In genomic region chr6:99219788-99220187, GRCh38 we compare ENCODE assay signal across 10 cellular contexts.
DNase-seq lines count a peak whose midpoint lies in the region; ATAC-seq and TF ChIP-seq lines count a peak whose summit lies in the region.
"Had no signal": no experiment of that assay in that cellular context is flagged by ENCODE, and none has a peak within 500 bp of the region (broad histone marks: within the 10 kb centered on the region; RNA-seq: fewer than 3 reads in every experiment).

No MANE protein-coding gene starts in this region.

- DNase-seq in GM23338 (ENCODE audit: low spot score) (peak; percentile 88), LNCaP clone FGC (ENCODE audit: low read depth) (no peak), left lung (no peak), cerebellar nuclear complex (lab: John Stamatoyannopoulos, UW) (no peak), NCI-H2196 (lab: John Stamatoyannopoulos, UW; ENCODE audit: unreplicated experiment) (no peak), NCI-H446 treated with DMSO at 0.1 percent for 48 hours (lab: John Stamatoyannopoulos, UW) (no peak)
- DNase-seq: amygdala, naive B cell had no signal

- no peaks in the 10 kb centered on the region for H3K27me3 Mint-ChIP-seq in GM23338 (ENCODE audit: insufficient read depth, low read depth, poor library complexity)

- H3K4me1 ChIP-seq in GM23338 (ENCODE audit: insufficient read depth) (peaks cover 11% of the 10 kb centered on the region; the same call in 1 of the 2 replicates), left lung (no peaks in the 10 kb centered on the region)

- no peaks in the 10 kb centered on the region for H3F3A ChIP-seq in GM23338 (replicated peaks; ENCODE audit: low read depth)

- H3K79me2 ChIP-seq in GM23338 (replicated peaks; ENCODE audit: insufficient read depth): no peaks in the 10 kb centered on the region

- no peak overlapping the region for H3K4me3 ChIP-seq in GM23338
- H3K4me3 ChIP-seq in LNCaP clone FGC (ENCODE audit: low read depth, low read length): no peak overlapping the region
- H3K4me3 ChIP-seq in left lung: no peak overlapping the region

- H3K36me3 ChIP-seq in GM23338 (ENCODE audit: insufficient read depth) (no peaks in the 10 kb centered on the region), left lung (no peaks in the 10 kb centered on the region)

- H4K20me1 ChIP-seq in GM23338 (replicated peaks; ENCODE audit: insufficient read depth): no peaks in the 10 kb centered on the region

- H3K27me3 ChIP-seq in GM23338 (ENCODE audit: insufficient read depth) (no peaks in the 10 kb centered on the region), left lung (no peaks in the 10 kb centered on the region)

- ATAC-seq in GM18502 (IDR thresholded peaks at IDR 0.05; ENCODE audit: poor library complexity, unreplicated experiment) (peak; percentile 93), GM23338 (peak; percentile 99), left lung (peak; percentile 81), esophagus mucosa (no peak)

- peaks cover 11% of the 10 kb centered on the region for H3K4me1 Mint-ChIP-seq in GM23338
- H3K4me1 Mint-ChIP-seq: naive B cell had no signal

- H3K9me3 Mint-ChIP-seq in GM23338: no peaks in the 10 kb centered on the region

- peak; percentile 62 to 76 for TF ChIP-seq CTCF in GM23338 (conservative IDR thresholded peaks at IDR 0.05; ENCODE audit: low read depth in 2 of 2)
- TF ChIP-seq CTCF in LNCaP clone FGC (IDR thresholded peaks at IDR 0.05; ENCODE audit: control insufficient read depth, extremely low read depth, insufficient read depth): 0 out of 2 replicates have a peak, but pooled peaks have one; percentile 24
- TF ChIP-seq CTCF in left lung (IDR thresholded peaks at IDR 0.05): no peak

- no peak overlapping the region for H3K27ac ChIP-seq in GM23338 (ENCODE audit: low read depth)
- no peak overlapping the region for H3K27ac ChIP-seq in left lung

- intact Hi-C loops in left lung (cut with DNase I): no loop called here

- no peaks in the 10 kb centered on the region for H3K9me3 ChIP-seq in left lung

- H3K9me2 ChIP-seq in GM23338 (ENCODE audit: insufficient read depth): no peaks in the 10 kb centered on the region

- H3K27ac Mint-ChIP-seq in GM23338: no peak overlapping the region

- no peaks in the 10 kb centered on the region for H3K36me3 Mint-ChIP-seq in GM23338 (ENCODE audit: low read depth)
- H3K36me3 Mint-ChIP-seq: naive B cell had no signal

- peak overlapping the region; percentile 69; the same call in 1 of the 2 replicates for H3K4me2 ChIP-seq in GM23338

- H2AFZ ChIP-seq in GM23338: peak overlapping the region; percentile 90

- no peak overlapping the region for H3K4me3 Mint-ChIP-seq in GM23338
- H3K4me3 Mint-ChIP-seq: naive B cell had no signal

TF ChIP-seq in GM23338, 12 proteins besides CTCF, POLR2A, EP300 and RAD21:
- no peak for TF ChIP-seq CREB1 (CRISPR knock-in tag; IDR thresholded peaks at IDR 0.05; ENCODE audit: low read depth)
- no peak for TF ChIP-seq NANOG (IDR thresholded peaks at IDR 0.05; ENCODE audit: borderline replicate concordance)

Comparison
In these comparisons a context has a peak if more than half of its experiments do, and no peak if none do; other contexts are left out.
1. CTCF ChIP-seq: peak in GM23338 (2 of 2) and LNCaP clone FGC (single experiment); none in left lung (0 of 2).